ENCODE assay signal across 1 cellular context in the genomic region with DNA sequence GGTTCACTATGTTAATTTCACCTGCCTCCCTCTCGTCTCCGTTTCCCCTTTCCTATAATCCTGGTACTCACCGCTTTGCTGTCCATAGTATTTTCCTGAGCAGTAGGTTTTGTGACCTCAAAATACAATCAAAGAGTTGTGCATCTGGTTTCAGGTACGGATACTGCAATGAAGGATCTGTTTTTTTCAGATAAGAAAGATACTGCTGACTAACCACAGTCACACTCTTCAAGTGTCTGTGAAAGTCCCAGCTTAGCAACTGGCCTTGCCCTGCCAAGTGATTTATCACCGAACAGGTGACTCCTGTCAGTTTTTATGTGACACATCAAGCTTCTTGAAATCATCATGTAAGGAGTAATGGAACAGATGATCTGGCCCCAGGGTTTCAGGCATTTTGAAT.
TF ChIP-seq lines count a peak whose summit lies in the region.

No MANE protein-coding gene starts in this region.

TF ChIP-seq in GM23338, 12 proteins besides CTCF, POLR2A, EP300 and RAD21 (continued from another document):
- TF ChIP-seq, protein P1, sequence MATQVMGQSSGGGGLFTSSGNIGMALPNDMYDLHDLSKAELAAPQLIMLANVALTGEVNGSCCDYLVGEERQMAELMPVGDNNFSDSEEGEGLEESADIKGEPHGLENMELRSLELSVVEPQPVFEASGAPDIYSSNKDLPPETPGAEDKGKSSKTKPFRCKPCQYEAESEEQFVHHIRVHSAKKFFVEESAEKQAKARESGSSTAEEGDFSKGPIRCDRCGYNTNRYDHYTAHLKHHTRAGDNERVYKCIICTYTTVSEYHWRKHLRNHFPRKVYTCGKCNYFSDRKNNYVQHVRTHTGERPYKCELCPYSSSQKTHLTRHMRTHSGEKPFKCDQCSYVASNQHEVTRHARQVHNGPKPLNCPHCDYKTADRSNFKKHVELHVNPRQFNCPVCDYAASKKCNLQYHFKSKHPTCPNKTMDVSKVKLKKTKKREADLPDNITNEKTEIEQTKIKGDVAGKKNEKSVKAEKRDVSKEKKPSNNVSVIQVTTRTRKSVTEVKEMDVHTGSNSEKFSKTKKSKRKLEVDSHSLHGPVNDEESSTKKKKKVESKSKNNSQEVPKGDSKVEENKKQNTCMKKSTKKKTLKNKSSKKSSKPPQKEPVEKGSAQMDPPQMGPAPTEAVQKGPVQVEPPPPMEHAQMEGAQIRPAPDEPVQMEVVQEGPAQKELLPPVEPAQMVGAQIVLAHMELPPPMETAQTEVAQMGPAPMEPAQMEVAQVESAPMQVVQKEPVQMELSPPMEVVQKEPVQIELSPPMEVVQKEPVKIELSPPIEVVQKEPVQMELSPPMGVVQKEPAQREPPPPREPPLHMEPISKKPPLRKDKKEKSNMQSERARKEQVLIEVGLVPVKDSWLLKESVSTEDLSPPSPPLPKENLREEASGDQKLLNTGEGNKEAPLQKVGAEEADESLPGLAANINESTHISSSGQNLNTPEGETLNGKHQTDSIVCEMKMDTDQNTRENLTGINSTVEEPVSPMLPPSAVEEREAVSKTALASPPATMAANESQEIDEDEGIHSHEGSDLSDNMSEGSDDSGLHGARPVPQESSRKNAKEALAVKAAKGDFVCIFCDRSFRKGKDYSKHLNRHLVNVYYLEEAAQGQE (IDR thresholded peaks at IDR 0.05; ENCODE audit: unreplicated experiment): no peak
- no peak for TF ChIP-seq JUNB (IDR thresholded peaks at IDR 0.05; ENCODE audit: unreplicated experiment)
